In genomic region chr2:74944987-74945782, GRCh38 we compare ENCODE assay signal across 9 cellular contexts. TPM values are rescaled to one million over a fixed set of nuclear protein-coding genes. Genes with fewer than 3 reads are reported as not detected.
DNase-seq lines count a peak whose midpoint lies in the region; ATAC-seq lines count a peak whose summit lies in the region.
"Had no signal": no experiment of that assay in that cellular context is flagged by ENCODE, and none has a peak within 500 bp of the region (broad histone marks: within the 10 kb centered on the region; RNA-seq: fewer than 3 reads in every experiment).

No MANE protein-coding gene starts in this region.

- no peaks in the 10 kb centered on the region for H3K36me3 ChIP-seq in MG63
- H3K36me3 ChIP-seq: neural progenitor cell had no signal

- peak overlapping the region in 1 of 6 donors; percentile 1 for H3K27ac Mint-ChIP-seq in naive B cell
- H3K27ac Mint-ChIP-seq: neural progenitor cell had no signal

- DNase-seq in GM19238 (ENCODE audit: insufficient read length, low spot score), result peak; percentile 17
- peak; percentile 8 for DNase-seq in MG63
- DNase-seq in naive B cell, result no peak
- no peak for DNase-seq in Ammon's horn (ENCODE audit: low spot score)
- no peak for DNase-seq in activated CD4-positive, alpha-beta T cell treated with anti-CD3 and anti-CD28 coated beads, Interleukin-2, amount 50 U/mL, for 48 hours
- no peak for DNase-seq in DMS53 (lab: John Stamatoyannopoulos, UW)
- DNase-seq: NCI-H69 had no signal

- no peak overlapping the region for H3K4me3 Mint-ChIP-seq in naive B cell
- H3K4me3 Mint-ChIP-seq: neural progenitor cell had no signal

- H3K4me3 ChIP-seq in MG63, result no peak overlapping the region
- H3K4me3 ChIP-seq: neural progenitor cell had no signal

- peaks cover 0 to 30% (median 8%) of the 10 kb centered on the region in 3 donors for H3K4me1 Mint-ChIP-seq in naive B cell

- H3K27me3 Mint-ChIP-seq in naive B cell, result peaks cover 0 to 12% (median 0%) of the 10 kb centered on the region in 3 donors

- peaks cover 8% of the 10 kb centered on the region; the same call in 1 of the 2 replicates for H3K9me3 ChIP-seq in MG63

- H3K9me3 Mint-ChIP-seq in naive B cell, result peaks cover 0 to 16% (median 5%) of the 10 kb centered on the region in 7 donors

- ATAC-seq in HG02763 (IDR thresholded peaks at IDR 0.05; ENCODE audit: unreplicated experiment) (peak; percentile 100), naive B cell (ENCODE audit: low read depth in 2 of 2) (peak; percentile 72 to 97)

- peaks cover 0 to 17% of the 10 kb centered on the region in 2 donors for H3K36me3 Mint-ChIP-seq in naive B cell
- H3K36me3 Mint-ChIP-seq: neural progenitor cell had no signal

- H3K27me3 ChIP-seq in MG63, result no peaks in the 10 kb centered on the region
- H3K27me3 ChIP-seq: neural progenitor cell had no signal

RNA-seq across cellular contexts. Expression of gene POLE4, which starts 13.3 kb away (rescaled TPM):
- 52.1 and 53.9 TPM in 2 replicates for total RNA-seq in MG63 (2014; rRNA removed; shearing (Covaris generic); ENCODE audit: low replicate concordance)
- polyA plus RNA-seq in naive B cell (ENCODE audit: low read depth in 6 of 6), result 100 to 1,000 TPM; 145 to 229 (median 186) TPM

Comparison
In these comparisons a context has a peak if more than half of its experiments do, and no peak if none do; other contexts are left out.
1. DNase-seq: peak in GM19238 (single experiment) and MG63 (single experiment); none in naive B cell (single experiment), Ammon's horn (single experiment), activated CD4-positive, alpha-beta T cell treated with anti-CD3 and anti-CD28 coated beads, Interleukin-2, amount 50 U/mL, for 48 hours (0 of 2) and DMS53 (single experiment).